8 cellular contexts compared by ENCODE assay signal in the genomic region with DNA sequence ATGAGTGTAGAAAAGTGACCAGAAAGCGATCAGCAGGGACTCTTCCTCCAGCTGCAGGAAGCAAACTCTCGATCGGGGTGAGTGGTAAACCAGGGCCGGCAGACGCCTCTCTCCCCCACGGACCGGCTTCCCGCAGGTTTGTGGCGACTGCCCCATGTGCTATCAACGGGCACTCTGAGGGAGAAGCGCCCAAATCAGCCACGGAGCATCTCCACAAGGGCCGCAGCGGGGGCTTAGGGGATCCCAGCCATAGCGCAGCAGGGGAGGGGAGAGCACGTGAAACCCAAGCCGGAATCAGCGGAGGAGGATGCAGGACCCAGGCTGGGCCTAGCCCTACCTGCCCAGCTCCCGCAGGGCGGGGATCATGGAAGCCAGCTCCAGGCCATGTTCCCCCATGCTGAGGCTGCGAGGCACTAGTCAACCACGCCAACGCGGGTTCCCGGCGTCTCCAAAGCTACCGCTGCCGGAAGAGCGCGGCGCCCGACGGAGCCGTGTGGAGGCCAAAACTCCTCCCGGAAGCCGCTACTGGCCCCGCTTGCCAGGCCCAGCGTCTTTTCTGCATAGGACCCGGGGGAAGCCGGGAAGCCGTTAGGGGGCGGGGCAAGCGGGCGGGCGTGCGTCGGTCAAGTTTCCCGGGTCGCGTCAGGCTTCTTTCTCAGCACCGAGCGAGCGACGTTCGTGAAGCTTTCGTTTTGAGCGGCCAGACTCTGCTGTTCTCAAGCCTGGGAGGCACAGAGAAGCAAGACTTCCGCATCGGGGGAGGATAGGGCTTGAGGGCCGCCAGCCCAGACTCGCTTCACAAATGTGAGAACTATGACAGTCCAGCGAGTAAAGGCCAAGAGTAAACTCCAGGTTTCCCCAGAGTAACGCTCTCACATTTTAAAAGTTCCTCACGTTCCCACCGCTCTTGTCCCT. TPM values are rescaled to one million over a fixed set of nuclear protein-coding genes. Genes with fewer than 3 reads are reported as not detected.
DNase-seq lines count a peak whose midpoint lies in the region; ATAC-seq and TF ChIP-seq lines count a peak whose summit lies in the region.

A gene (minus strand): TSS at position 425 of the 915 bp plus-strand sequence. CDS start 29 bp downstream, at position 396.

- H4K20me1 ChIP-seq in BLaER1 treated with 17β-estradiol and CSF1 and Interleukin-3, amounts not matched to agents 10 nM and 100 nM, result peaks cover 0 to 31% (median 0%) of the 10 kb centered on the region in 11 experiments; a peak in 7 of 22 replicates

- ATAC-seq in GM19351 (IDR thresholded peaks at IDR 0.05; ENCODE audit: unreplicated experiment), result peak; percentile 92
- ATAC-seq in HG03521 (IDR thresholded peaks at IDR 0.05; ENCODE audit: unreplicated experiment), result peak; percentile 95
- ATAC-seq in left lung, result peak; percentile 99

- no peak for TF ChIP-seq CTCF in left lung (IDR thresholded peaks at IDR 0.05)

- peak within 1 kb of the TSS; percentile 89 to 96 (median 94) for H3K9ac ChIP-seq in BLaER1 treated with 17β-estradiol and CSF1 and Interleukin-3, amounts not matched to agents 10 nM and 100 nM

- peak within 1 kb of the TSS; percentile 88 to 97 (median 92) for H3K4me2 ChIP-seq in BLaER1 treated with 17β-estradiol and CSF1 and Interleukin-3, amounts not matched to agents 10 nM and 100 nM

- peaks cover 24 to 53% (median 34%) of the 10 kb centered on the region in 10 experiments for H3K4me1 ChIP-seq in BLaER1 treated with 17β-estradiol and CSF1 and Interleukin-3, amounts not matched to agents 10 nM and 100 nM
- peaks cover 6 to 39% of the 10 kb centered on the region in 2 donors for H3K4me1 ChIP-seq in left lung

- H3K27ac ChIP-seq in BLaER1 treated with 17β-estradiol and CSF1 and Interleukin-3, amounts not matched to agents 10 nM and 100 nM, result peak within 1 kb of the TSS; percentile 90 to 96 (median 94)
- peak within 1 kb of the TSS; percentile 94 to 96 for H3K27ac ChIP-seq in left lung

- peaks cover 0 to 24% (median 5%) of the 10 kb centered on the region in 11 experiments; a peak in 5 of 22 replicates for H3K36me3 ChIP-seq in BLaER1 treated with 17β-estradiol and CSF1 and Interleukin-3, amounts not matched to agents 10 nM and 100 nM
- no peaks in the 10 kb centered on the region for H3K36me3 ChIP-seq in left lung

- intact Hi-C loops in left lung (cut with DNase I), result no loop called here

- H3K9me3 ChIP-seq in BLaER1 treated with 17β-estradiol and CSF1 and Interleukin-3, amounts not matched to agents 10 nM and 100 nM (replicated peaks in 1 of 11), result no peaks in the 10 kb centered on the region
- no peaks in the 10 kb centered on the region for H3K9me3 ChIP-seq in left lung

- H3K27me3 ChIP-seq in BLaER1 treated with 17β-estradiol and CSF1 and Interleukin-3, amounts not matched to agents 10 nM and 100 nM, result no peaks in the 10 kb centered on the region
- H3K27me3 ChIP-seq in left lung, result no peaks in the 10 kb centered on the region

- DNase-seq in NCI-H748 (lab: John Stamatoyannopoulos, UW; ENCODE audit: unreplicated experiment), result peak; percentile 95
- peak; percentile 95 for DNase-seq in activated CD4-positive, alpha-beta T cell treated with anti-CD3 and anti-CD28 coated beads, Interleukin-2, amount 50 U/mL, for 1 hour
- peak; percentile 96 for DNase-seq in dedifferentiated amniotic fluid mesenchymal stem cell (ENCODE audit: extremely low spot score)
- peak; percentile 97 to 99 for DNase-seq in left lung
- peak; percentile 92 to 94 for DNase-seq in stimulated activated CD4-positive, alpha-beta T cell treated with anti-CD3 and anti-CD28 coated beads, Interleukin-2, amount 100 ng/mL, for 48 hours

- H3K4me3 ChIP-seq in BLaER1 treated with 17β-estradiol and CSF1 and Interleukin-3, amounts not matched to agents 10 nM and 100 nM, result peak within 1 kb of the TSS; percentile 83 to 98 (median 92)
- H3K4me3 ChIP-seq in left lung, result peak within 1 kb of the TSS; percentile 79 to 93

RNA-seq across cellular contexts. Expression of the gene that starts here (rescaled TPM):
- total RNA-seq in left lung, result 10 to 100 TPM; 19.5 to 28.7 TPM

Comparison
In these comparisons a context has a peak if more than half of its experiments do, and no peak if none do; other contexts are left out.
1. Peak in every context shown above with its lines: DNase-seq, ATAC-seq, H3K4me3 ChIP-seq and H3K27ac ChIP-seq.